8 cellular contexts compared by ENCODE assay signal in genomic region chr21:15065381-15066230, GRCh38. TPM values are rescaled to one million over a fixed set of nuclear protein-coding genes. Genes with fewer than 3 reads are reported as not detected.
DNase-seq lines count a peak whose midpoint lies in the region; ATAC-seq, FAIRE-seq and TF ChIP-seq lines count a peak whose summit lies in the region.

No MANE protein-coding gene starts in this region.

- POLR2A ChIA-PET in HepG2 (lab: Yijun Ruan, JAX): interaction anchor here (0.5 to 2.6 kb wide), 26 partner anchors 11 to 417 kb away, joined by 3 to 35 read pairs (median 4); no protein-coding TSS in a partner anchor

- H3K9me3 ChIP-seq in HepG2 (ENCODE audit: low read length): no peaks in the 10 kb centered on the region

- H3K79me2 ChIP-seq in HepG2 (ENCODE audit: insufficient read depth, low read length): peaks cover 55% of the 10 kb centered on the region

- no peak for TF ChIP-seq CTCF in HepG2 (CRISPR knock-in tag; IDR thresholded peaks at IDR 0.05)

- peak overlapping the region; percentile 97 for H3K9ac ChIP-seq in HepG2 (ENCODE audit: insufficient read depth, low read depth, low read length)

- peak overlapping the region; percentile 95 for H3K27ac ChIP-seq in HepG2 (ENCODE audit: extremely low read length, insufficient read depth, low read length)

- peak overlapping the region; percentile 83 to 95 (median 92) for H3K4me3 ChIP-seq in HepG2 (replicated peaks in 1 of 3; ENCODE audit: insufficient read depth in 1 of 3, low read depth in 2 of 3, low read length in 3 of 3)

- TF ChIP-seq EP300 in HepG2 (IDR thresholded peaks at IDR 0.05; ENCODE audit: low read depth in 2 of 2, low read length in 2 of 2) (no peak), HepG2 (CRISPR knock-in tag; IDR thresholded peaks at IDR 0.05; ENCODE audit: borderline replicate concordance) (no peak)

- TF ChIP-seq POLR2A in HepG2 (IDR thresholded peaks at IDR 0.05; ENCODE audit: insufficient read depth in 1 of 2, low read depth in 2 of 2, low read length in 2 of 2): peak; percentile 37 to 62; a peak in 3 of 4 replicates

- H3K27me3 ChIP-seq in HepG2 (ENCODE audit: control insufficient read depth in 1 of 2, insufficient read depth in 2 of 2, low read length in 2 of 2): peaks cover 0 to 4% of the 10 kb centered on the region in 2 experiments; a peak in 1 of 5 replicates

- in situ Hi-C loops in HepG2 (cut with HindIII; ENCODE audit: extremely low pct_ligation_motif_present, low pct_unique_long_range_greater_than_20kb): loop anchor here (10.0 kb wide), 3 partner anchors 149 to 419 kb away; no protein-coding TSS in a partner anchor

- 1% methylated on average over 29 of the region's 41 CpGs for WGBS in HepG2 (ENCODE audit: low lambda C conversion rate)

- TF ChIP-seq RAD21 in HepG2 (CRISPR knock-in tag; IDR thresholded peaks at IDR 0.05): no peak; the same call in 1 of the 2 replicates

- peak; percentile 9 for ATAC-seq in GM21528 (IDR thresholded peaks at IDR 0.05; ENCODE audit: low FRiP score, unreplicated experiment)
- ATAC-seq in HepG2: peak; percentile 74
- no peak for ATAC-seq in GM18520 (IDR thresholded peaks at IDR 0.05; ENCODE audit: unreplicated experiment)

- FAIRE-seq in HepG2 (lab: Jason Lieb, UNC): no peak

- peak overlapping the region; percentile 76 for H3K4me2 ChIP-seq in HepG2 (ENCODE audit: low read depth, low read length)

- DNase-seq in AG20443 (ENCODE audit: low spot score) (peak; percentile 82), NCI-H524 treated with DMSO at 0.1 percent for 48 hours (lab: John Stamatoyannopoulos, UW) (peak; percentile 78), dermis blood vessel endothelial cell (peak; percentile 80), HepG2 (ENCODE audit: low spot score) (peak; percentile 39)
- DNase-seq in activated CD4-positive, alpha-beta T cell treated with anti-CD3 and anti-CD28 coated beads, Interleukin-2, amount 50 U/mL, for 48 hours: peak; percentile 66 to 74
- peak; percentile 74 to 80 for DNase-seq in stimulated activated CD4-positive, alpha-beta T cell treated with anti-CD3 and anti-CD28 coated beads, Interleukin-2, amount 100 ng/mL, for 24 hours

- H2AFZ ChIP-seq in HepG2 (ENCODE audit: low read length): no peak overlapping the region

- H3K36me3 ChIP-seq in HepG2 (replicated peaks in 1 of 2; ENCODE audit: control insufficient read depth in 1 of 2, insufficient read depth in 2 of 2, low read length in 2 of 2): no peaks in the 10 kb centered on the region

- TSS peak; percentile 75 for BruUV-seq in HepG2 (replicated peaks; lab: Mats Ljungman, UMichigan)

- peaks cover 25% of the 10 kb centered on the region for H4K20me1 ChIP-seq in HepG2 (ENCODE audit: insufficient read depth, low read length)

- H3K4me1 ChIP-seq in HepG2 (ENCODE audit: insufficient read depth, low read length): peaks cover 37% of the 10 kb centered on the region

- intact Hi-C loops in HepG2 (cut with micrococcal nuclease; ENCODE audit: unreplicated experiment): loop anchor here (1.0 to 5.0 kb wide), 4 partner anchors 68 to 227 kb away; no protein-coding TSS in a partner anchor

- CTCF ChIA-PET in HepG2 (lab: Yijun Ruan, JAX; ENCODE audit: low intra/inter-chr PET ratio, low total read pairs): no interaction called here

TF ChIP-seq in HepG2, 621 proteins besides CTCF, POLR2A, EP300 and RAD21 (continues in another document):
- TF ChIP-seq ATF4 (CRISPR knock-in tag; IDR thresholded peaks at IDR 0.05) (peak in 1 of 2 experiments; percentile 35; a peak in 1 of 4 replicates), STAG1 (CRISPR knock-in tag; IDR thresholded peaks at IDR 0.05) (peak; percentile 8; the same call in 1 of the 2 replicates), ZNF292 (CRISPR knock-in tag; IDR thresholded peaks at IDR 0.05; ENCODE audit: borderline replicate concordance, low read depth) (peak; percentile 51; the same call in 1 of the 2 replicates), ZNF33B (CRISPR knock-in tag; IDR thresholded peaks at IDR 0.05) (no peak), SAP130 (CRISPR knock-in tag; IDR thresholded peaks at IDR 0.05; ENCODE audit: low read depth) (peak; percentile 50), ZNF501 (CRISPR knock-in tag; IDR thresholded peaks at IDR 0.05) (0 out of 2 replicates have a peak, but pooled peaks have one; percentile 28), ZSCAN25 (CRISPR knock-in tag; IDR thresholded peaks at IDR 0.05) (0 out of 2 replicates have a peak, but pooled peaks have one; percentile 7), NFYB (CRISPR knock-in tag; IDR thresholded peaks at IDR 0.05) (0 out of 2 replicates have a peak, but pooled peaks have one; percentile 17), ZNF709 (CRISPR knock-in tag; IDR thresholded peaks at IDR 0.05) (no peak), ZKSCAN1 (IDR thresholded peaks at IDR 0.05; ENCODE audit: low read length) (peak; percentile 86), ZNF550 (CRISPR knock-in tag; IDR thresholded peaks at IDR 0.05; ENCODE audit: borderline replicate concordance) (no peak), NCOA1 (CRISPR knock-in tag; IDR thresholded peaks at IDR 0.05) (0 out of 2 replicates have a peak, but pooled peaks have one; percentile 9), ZNF687 (CRISPR knock-in tag; IDR thresholded peaks at IDR 0.05) (peak; percentile 38; the same call in 1 of the 2 replicates), NFKB2 (CRISPR knock-in tag; IDR thresholded peaks at IDR 0.05; ENCODE audit: borderline replicate concordance) (0 out of 2 replicates have a peak, but pooled peaks have one; percentile 29), MEF2D (CRISPR knock-in tag; IDR thresholded peaks at IDR 0.05) (0 out of 2 replicates have a peak, but pooled peaks have one; percentile 16), DDIT3 (CRISPR knock-in tag; IDR thresholded peaks at IDR 0.05) (no peak)

RNA-seq across cellular contexts. Expression of gene NRIP1, which starts 0.8 kb away (rescaled TPM):
- total RNA-seq in dermis blood vessel endothelial cell: 51.1 and 56.0 TPM in 2 replicates
- 69.0 and 99.0 TPM in 2 replicates for total RNA-seq in HepG2 (2016; rRNA removed; fragmentation: Illumina TruSeq; extraction: Trizol)
- total RNA-seq in HepG2 (2016; cell fraction: cytosol; rRNA removed; fragmentation: Illumina TruSeq; extraction: Trizol; ENCODE audit: low read depth): 27.6 and 36.4 TPM in 2 replicates
- total RNA-seq in HepG2 (2016; cell fraction: insoluble cytoplasmic fraction; rRNA removed; fragmentation: Illumina TruSeq; extraction: Trizol): 66.8 and 94.5 TPM in 2 replicates
- 25.1 and 28.0 TPM in 2 replicates for total RNA-seq in HepG2 (2016; cell fraction: membrane; rRNA removed; fragmentation: Illumina TruSeq; extraction: Trizol)
- total RNA-seq in HepG2 (2016; cell fraction: nucleus; rRNA removed; fragmentation: Illumina TruSeq; extraction: Trizol): 94.9 and 106 TPM in 2 replicates
- 18.1 and 21.0 TPM in 2 replicates for polyA plus RNA-seq in HepG2 (2011; rRNA removed)
- 7.6 and 13.3 TPM in 2 replicates for polyA plus RNA-seq in HepG2 (2011; cell fraction: cytosol; rRNA removed)
- 13.9 and 17.0 TPM in 2 replicates for polyA plus RNA-seq in HepG2 (2011; cell fraction: nucleus; rRNA removed)
- 28.1 and 32.1 TPM in 2 replicates for polyA plus RNA-seq in HepG2 (2012)
- 1.1 and 1.3 TPM in 2 replicates for polyA plus RNA-seq in HepG2 (2016; cell fraction: cytosol; fragmentation: Illumina TruSeq; extraction: Trizol; ENCODE audit: low read depth)
- 40.5 and 44.9 TPM in 2 replicates for polyA plus RNA-seq in HepG2 (2016; cell fraction: insoluble cytoplasmic fraction; fragmentation: Illumina TruSeq; extraction: Trizol; ENCODE audit: low read depth)
- polyA plus RNA-seq in HepG2 (2016; cell fraction: membrane; fragmentation: Illumina TruSeq; extraction: Trizol; ENCODE audit: low read depth): 4.3 and 4.9 TPM in 2 replicates
- polyA plus RNA-seq in HepG2 (2016; cell fraction: nucleus; fragmentation: Illumina TruSeq; extraction: Trizol; ENCODE audit: insufficient read depth, low read depth): 46.0 and 49.0 TPM in 2 replicates
- 5.6 and 32.4 TPM in 2 replicates for polyA minus RNA-seq in HepG2 (2011; rRNA and poly(A)+ RNA removed; ENCODE audit: low replicate concordance)
- 42.3 and 56.3 TPM in 2 replicates for polyA minus RNA-seq in HepG2 (2011; cell fraction: cytosol; rRNA and poly(A)+ RNA removed)
- polyA minus RNA-seq in HepG2 (2011; cell fraction: nucleus; rRNA and poly(A)+ RNA removed): 188 and 226 TPM in 2 replicates
